23 cellular contexts compared by ENCODE assay signal in genomic region chr16:23385441-23385840, GRCh38.
"Had no signal": no experiment of that assay in that cellular context is flagged by ENCODE, and none has a peak within 500 bp of the region (broad histone marks: within the 10 kb centered on the region; RNA-seq: fewer than 3 reads in every experiment).

No MANE protein-coding gene starts in this region.

- H3K4me3 ChIP-seq: SJCRH30 had no signal

- H3K9me3 ChIP-seq: SJCRH30, SK-N-SH had no signal

- H3K27ac ChIP-seq: SJCRH30 had no signal

- H3K9ac ChIP-seq: SK-N-SH had no signal

- FAIRE-seq: bronchial epithelial cell had no signal

- ATAC-seq: activated CD8-positive, alpha-beta memory T cell treated with anti-CD3 and anti-CD28 coated beads, Interleukin-2, amount 10 ng/mL, durations not matched to agents 7 days and 5 days; Panc1 had no signal

- H3K36me3 ChIP-seq: SJCRH30 had no signal

- H3K27me3 ChIP-seq: SJCRH30 had no signal

- DNase-seq: activated CD4-positive, alpha-beta T cell treated with anti-CD3 and anti-CD28 coated beads for 1 hour; activated CD4-positive, alpha-beta T cell treated with anti-CD3 and anti-CD28 coated beads, Interleukin-2, amount 10 ng/mL, durations not matched to agents 24 days and 14 days; activated CD4-positive, alpha-beta T cell treated with anti-CD3 and anti-CD28 coated beads, Interleukin-2, amount 50 U/mL, for 48 hours; activated CD8-positive, alpha-beta memory T cell treated with anti-CD3 and anti-CD28 coated beads, Interleukin-2, amount 10 ng/mL, durations not matched to agents 7 days and 5 days; activated effector memory CD4-positive, alpha-beta T cell treated with Interleukin-2 at 50 U/mL for 16 hours; activated naive CD4-positive, alpha-beta T cell; activated T-cell treated with anti-CD3 and anti-CD28 coated beads, Interleukin-2, amount 50 U/mL, for 24 hours; central memory CD4-positive, alpha-beta T cell; Kasumi-1; KBM-7; NCI-H1092; NCI-H1417; NCI-H1930; NCI-H2227 treated with DMSO at 0.1 percent for 48 hours; NCI-H524 treated with DMSO at 0.1 percent for 48 hours; NCI-H774; Right ventricle myocardium superior; RPMI8226; SJCRH30; SK-N-SH; T-helper 1 cell had no signal
